In genomic region chr7:150974468-150975391, GRCh38 we compare ENCODE assay signal across 1 cellular context.
TF ChIP-seq lines count a peak whose summit lies in the region.

No MANE protein-coding gene starts in this region.

TF ChIP-seq in WTC11, 78 proteins besides CTCF, POLR2A, EP300 and RAD21 (continued from another document):
- no peak for TF ChIP-seq AFF4 (CRISPR knock-in tag; IDR thresholded peaks at IDR 0.05; ENCODE audit: borderline replicate concordance)
- no peak for TF ChIP-seq PRRX2 (CRISPR knock-in tag; IDR thresholded peaks at IDR 0.05)
- TF ChIP-seq ETV6 (CRISPR knock-in tag; IDR thresholded peaks at IDR 0.05) = peak; percentile 43; the same call in 1 of the 2 replicates
- no peak for TF ChIP-seq MXD4 (CRISPR knock-in tag; IDR thresholded peaks at IDR 0.05; ENCODE audit: borderline replicate concordance)
- no peak for TF ChIP-seq NR1H2 (CRISPR knock-in tag; IDR thresholded peaks at IDR 0.05)
